Comparison of ENCODE assay signal across 14 cellular contexts in the genomic region with DNA sequence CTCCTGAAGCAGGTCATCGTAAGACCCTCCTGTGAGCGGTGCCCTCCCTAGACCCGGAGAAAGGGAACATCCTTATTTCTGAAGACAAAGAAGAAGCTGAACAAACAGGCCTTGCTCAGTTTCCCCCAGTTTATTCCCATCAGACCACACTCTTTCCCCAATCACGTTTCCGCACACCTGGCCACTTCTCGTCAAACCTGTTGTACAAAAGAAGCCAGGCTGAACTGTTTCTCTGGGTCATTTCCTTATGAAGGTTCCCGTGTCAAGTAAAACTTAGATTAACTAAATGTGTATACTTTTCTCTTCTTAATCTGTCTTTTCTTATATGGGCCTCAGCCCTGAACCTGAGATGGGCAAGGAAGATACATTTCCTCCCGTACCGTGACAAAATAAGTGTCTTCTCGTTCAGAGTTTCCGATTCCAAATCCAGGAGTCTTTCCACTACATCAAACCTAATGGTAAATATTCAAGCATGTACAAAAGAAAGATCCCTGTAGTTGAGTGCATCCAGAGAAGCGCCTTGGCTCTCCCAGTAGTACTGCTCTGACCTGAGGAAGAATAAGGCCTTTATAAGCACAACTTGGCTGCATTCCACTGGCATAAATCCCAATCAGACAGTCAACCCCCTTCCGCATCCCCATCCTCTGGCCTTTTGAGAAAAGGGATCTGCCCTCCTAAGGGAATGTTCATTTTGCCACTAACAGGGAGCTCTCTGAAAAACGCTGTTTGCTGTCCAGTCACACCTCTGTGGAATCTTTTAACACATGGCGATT.
DNase-seq lines count a peak whose midpoint lies in the region; ATAC-seq and TF ChIP-seq lines count a peak whose summit lies in the region.
"Had no signal": no experiment of that assay in that cellular context is flagged by ENCODE, and none has a peak within 500 bp of the region (broad histone marks: within the 10 kb centered on the region; RNA-seq: fewer than 3 reads in every experiment).

No MANE protein-coding gene starts in this region.

- intact Hi-C loops in ovary (cut with DNase I): no loop called here

- no peak for TF ChIP-seq EP300 in ovary (IDR thresholded peaks at IDR 0.05)

- peak; percentile 38 for ATAC-seq in esophagus mucosa

- WGBS in ovary, 3 donors: 76 to 84% (median 77%) methylated on average over 15 of the region's 15 CpGs

- no peaks in the 10 kb centered on the region for H3K9me3 ChIP-seq in ovary
- H3K9me3 ChIP-seq: adrenal gland had no signal

- no peaks in the 10 kb centered on the region for H3K79me2 ChIP-seq in KMS-11 (ENCODE audit: insufficient read depth, low read depth)

- no peak overlapping the region for H2AFZ ChIP-seq in KMS-11 (ENCODE audit: low read depth)

- in situ Hi-C loops in brain microvascular endothelial cell (cut with HindIII; ENCODE audit: low pct_ligation_motif_present, low sequenced_read_pairs): no loop called here

- H4K20me1 ChIP-seq in KMS-11 (ENCODE audit: insufficient read depth): no peaks in the 10 kb centered on the region
- H4K20me1 ChIP-seq: BLaER1 had no signal

- no peak overlapping the region for H3K4me2 ChIP-seq in KMS-11
- H3K4me2 ChIP-seq: BLaER1 had no signal

- no peak for TF ChIP-seq CTCF in KMS-11 (conservative IDR thresholded peaks at IDR 0.05; ENCODE audit: low read depth, low read length)
- TF ChIP-seq CTCF in ovary (IDR thresholded peaks at IDR 0.05): no peak
- TF ChIP-seq CTCF in brain microvascular endothelial cell (IDR thresholded peaks at IDR 0.05; ENCODE audit: low read depth, low read length, missing control alignments): no peak

- H3K36me3 ChIP-seq in KMS-11 (ENCODE audit: insufficient read depth): no peaks in the 10 kb centered on the region
- H3K36me3 ChIP-seq in ovary: no peaks in the 10 kb centered on the region
- H3K36me3 ChIP-seq in brain microvascular endothelial cell (replicated peaks): no peaks in the 10 kb centered on the region
- H3K36me3 ChIP-seq: adrenal gland had no signal

- TF ChIP-seq POLR2A in ovary (IDR thresholded peaks at IDR 0.05): no peak

- H3K27me3 ChIP-seq in KMS-11 (ENCODE audit: insufficient read depth, low read depth) (no peaks in the 10 kb centered on the region), ovary (no peaks in the 10 kb centered on the region), brain microvascular endothelial cell (replicated peaks) (no peaks in the 10 kb centered on the region)
- H3K27me3 ChIP-seq: adrenal gland, BLaER1 had no signal

- H3K4me1 ChIP-seq in KMS-11 (ENCODE audit: low read depth, poor library complexity, severe bottlenecking): peaks cover 67% of the 10 kb centered on the region
- peaks cover 2% of the 10 kb centered on the region for H3K4me1 ChIP-seq in ovary (ENCODE audit: insufficient read depth)

- H3K4me3 ChIP-seq in KMS-11 (IDR thresholded peaks at IDR 0.05; ENCODE audit: insufficient read depth, low read depth, low read length) (no peak overlapping the region), ovary (no peak overlapping the region), brain microvascular endothelial cell (ENCODE audit: low read depth, low read length) (no peak overlapping the region)
- H3K4me3 ChIP-seq: adrenal gland, BLaER1 had no signal

- DNase-seq in C1 segment of cervical spinal cord (lab: John Stamatoyannopoulos, UW): peak in 8 of 14 donors; percentile 29 to 62 (median 45)
- peak; percentile 84 for DNase-seq in pons (ENCODE audit: low spot score)
- no peak for DNase-seq in ovary
- DNase-seq in HT-29 (ENCODE audit: low spot score): no peak
- DNase-seq in NCI-H524 treated with DMSO at 0.1 percent for 48 hours (lab: John Stamatoyannopoulos, UW): no peak
- DNase-seq in brain microvascular endothelial cell: no peak
- DNase-seq: activated CD8-positive, alpha-beta memory T cell treated with anti-CD3 and anti-CD28 coated beads for 24 hours; effector memory CD4-positive, alpha-beta T cell; MV-4-11; stimulated activated naive CD4-positive, alpha-beta T cell treated with Interleukin-2 at 50 U/mL for 16 hours had no signal

- H3K9ac ChIP-seq in KMS-11: no peak overlapping the region
- H3K9ac ChIP-seq: BLaER1 had no signal

- peak overlapping the region; percentile 59; the same call in 1 of the 2 replicates for H3K27ac ChIP-seq in KMS-11
- no peak overlapping the region for H3K27ac ChIP-seq in ovary
- no peak overlapping the region for H3K27ac ChIP-seq in brain microvascular endothelial cell
- H3K27ac ChIP-seq: BLaER1 had no signal

Comparison
In these comparisons a context has a peak if more than half of its experiments do, and no peak if none do; other contexts are left out.
1. DNase-seq: peak in C1 segment of cervical spinal cord (8 of 14) and pons (single experiment); none in ovary (0 of 5), HT-29 (single experiment), NCI-H524 treated with DMSO at 0.1 percent for 48 hours (single experiment) and brain microvascular endothelial cell (single experiment).